ENCODE assay signal across 14 cellular contexts in genomic region chr6:136180729-136181128, GRCh38.
"Had no signal": no experiment of that assay in that cellular context is flagged by ENCODE, and none has a peak within 500 bp of the region (broad histone marks: within the 10 kb centered on the region; RNA-seq: fewer than 3 reads in every experiment).

No MANE protein-coding gene starts in this region.

- DNase-seq: activated CD4-positive, alpha-beta T cell treated with anti-CD3 and anti-CD28 coated beads, Interleukin-2, amount 50 U/mL, for 48 hours; activated gamma-delta T cell treated with Interleukin-2 at 50 U/mL for 16 hours; amniotic stem cell; kidney glomerular epithelial cell; midbrain; nephron progenitor cell; occipital lobe; stimulated activated CD4-positive, alpha-beta T cell treated with anti-CD3 and anti-CD28 coated beads, Interleukin-4, amount 100 ng/mL, for 1 hour; SW 1271; T-helper 2 cell had no signal

- H3K4me3 ChIP-seq: cardiac muscle cell, lung, smooth muscle cell had no signal

- ATAC-seq: activated naive CD4-positive, alpha-beta T cell treated with anti-CD3 and anti-CD28 coated beads, Interleukin-2, amount 50 U/mL, for 72 hours had no signal
